In genomic region chr16:53091508-53092211, GRCh38 we compare ENCODE assay signal across 8 cellular contexts. TPM values are rescaled to one million over a fixed set of nuclear protein-coding genes. Genes with fewer than 3 reads are reported as not detected.
DNase-seq lines count a peak whose midpoint lies in the region; ATAC-seq and TF ChIP-seq lines count a peak whose summit lies in the region.

No MANE protein-coding gene starts in this region.

- no peak for TF ChIP-seq CTCF in HEK293 (tag by site-specific recombination; IDR thresholded peaks at IDR 0.05)
- TF ChIP-seq CTCF in heart left ventricle (IDR thresholded peaks at IDR 0.05) = no peak

- 35 to 47% (median 44%) methylated on average over 7 of the region's 7 CpGs for WGBS in heart left ventricle, 4 donors

- H3K4me3 ChIP-seq in HEK293 (ENCODE audit: low read depth, low read length) (no peak overlapping the region), heart left ventricle (peak overlapping the region in 3 of 12 donors; percentile 0 to 11 (median 7))

- H3K36me3 ChIP-seq in HEK293 (ENCODE audit: control insufficient read depth in 2 of 2, insufficient read depth in 1 of 2, low read length in 2 of 2) (no peaks in the 10 kb centered on the region), heart left ventricle (no peaks in the 10 kb centered on the region)

- POLR2A ChIA-PET in HEK293 (lab: Yijun Ruan, JAX) = interaction anchor here (1.1 to 1.2 kb wide), 2 partner anchors 8 to 47 kb away, joined by 3 to 4 read pairs; no protein-coding TSS in a partner anchor

- H3K27ac Mint-ChIP-seq in activated T-helper 17 cell treated with anti-CD3 and anti-CD28 coated beads, Interleukin-2, amount 50 U/mL, for 72 hours = no peak overlapping the region

- H3K4me1 ChIP-seq in HEK293 (ENCODE audit: control insufficient read depth, insufficient read depth, low read length) (peaks cover 14% of the 10 kb centered on the region), heart left ventricle (peaks cover 18 to 68% (median 57%) of the 10 kb centered on the region in 12 donors)

- no peaks in the 10 kb centered on the region for H3K27me3 ChIP-seq in heart left ventricle

- peaks cover 5% of the 10 kb centered on the region for H3K4me1 Mint-ChIP-seq in activated T-helper 17 cell treated with anti-CD3 and anti-CD28 coated beads, Interleukin-2, amount 50 U/mL, for 72 hours

- peak; percentile 87 for ATAC-seq in activated T-helper 17 cell treated with anti-CD3 and anti-CD28 coated beads, Interleukin-2, amount 50 U/mL, for 72 hours (replicated peaks)
- ATAC-seq in heart left ventricle = peak; percentile 24 to 54 (median 44)

- H3K9me3 Mint-ChIP-seq in activated T-helper 17 cell treated with anti-CD3 and anti-CD28 coated beads, Interleukin-2, amount 50 U/mL, for 72 hours = no peaks in the 10 kb centered on the region

- CTCF ChIA-PET in HEK293 (lab: Yijun Ruan, JAX) = no interaction called here

- H3K9me3 ChIP-seq in HEK293 (ENCODE audit: control insufficient read depth, insufficient read depth, low read depth, low read length) (no peaks in the 10 kb centered on the region), heart left ventricle (no peaks in the 10 kb centered on the region)

- H3K27ac ChIP-seq in HEK293 (ENCODE audit: extremely low read depth, low read depth, low read length) (no peak overlapping the region), heart left ventricle (peak overlapping the region; percentile 68 to 97 (median 88))

- no peaks in the 10 kb centered on the region for H3K27me3 Mint-ChIP-seq in activated T-helper 17 cell treated with anti-CD3 and anti-CD28 coated beads, Interleukin-2, amount 50 U/mL, for 72 hours

- intact Hi-C loops in heart left ventricle (cut with DNase I) (loop anchor here in 6 of 10 donors (1.0 to 5.0 kb wide), 6 partner anchors 8 to 41 kb away; no protein-coding TSS in a partner anchor), posterior cingulate gyrus (cut with DNase I) (loop anchor here (2.0 to 5.0 kb wide), 2 partner anchors 34 to 39 kb away; no protein-coding TSS in a partner anchor)

- no peak for TF ChIP-seq POLR2A in heart left ventricle (IDR thresholded peaks at IDR 0.05)

- H3K36me3 Mint-ChIP-seq in activated T-helper 17 cell treated with anti-CD3 and anti-CD28 coated beads, Interleukin-2, amount 50 U/mL, for 72 hours (ENCODE audit: low read depth) = no peaks in the 10 kb centered on the region

- DNase-seq in NCI-H2196 (lab: John Stamatoyannopoulos, UW; ENCODE audit: unreplicated experiment) (peak; percentile 9), NCI-H2196 treated with DMSO at 0.1 percent for 48 hours (lab: John Stamatoyannopoulos, UW; ENCODE audit: unreplicated experiment) (no peak), NCI-H1105 (lab: John Stamatoyannopoulos, UW) (peak; percentile 91), heart left ventricle (peak; percentile 73 to 85 (median 81)), posterior cingulate gyrus (peak; percentile 68 to 96 (median 74)), NK-92 (lab: John Stamatoyannopoulos, UW; ENCODE audit: unreplicated experiment) (no peak)

- no peak overlapping the region for H3K4me3 Mint-ChIP-seq in activated T-helper 17 cell treated with anti-CD3 and anti-CD28 coated beads, Interleukin-2, amount 50 U/mL, for 72 hours

TF ChIP-seq in HEK293, 187 proteins besides CTCF, POLR2A, EP300 and RAD21:
- TF ChIP-seq SALL2 (tag by site-specific recombination; IDR thresholded peaks at IDR 0.05; ENCODE audit: borderline replicate concordance) = no peak
- no peak for TF ChIP-seq ZNF292 (tag by site-specific recombination; IDR thresholded peaks at IDR 0.05; ENCODE audit: borderline replicate concordance, low read depth)
- TF ChIP-seq GLI4 (tag by site-specific recombination; IDR thresholded peaks at IDR 0.05) = no peak
- no peak for TF ChIP-seq BCL11B (tag by site-specific recombination; IDR thresholded peaks at IDR 0.05; ENCODE audit: low read depth)
- 0 out of 2 replicates have a peak, but pooled peaks have one; percentile 26 for TF ChIP-seq PRDM1 (tag by site-specific recombination; IDR thresholded peaks at IDR 0.05)
- no peak for TF ChIP-seq ZNF658 (tag by site-specific recombination; IDR thresholded peaks at IDR 0.05)
- no peak for TF ChIP-seq ZNF394 (tag by site-specific recombination; IDR thresholded peaks at IDR 0.05; ENCODE audit: borderline replicate concordance)
- TF ChIP-seq ZSCAN30 (tag by site-specific recombination; IDR thresholded peaks at IDR 0.05) = no peak
- no peak for TF ChIP-seq ZNF23 (tag by site-specific recombination; IDR thresholded peaks at IDR 0.05; ENCODE audit: borderline replicate concordance)
- peak; percentile 71 for TF ChIP-seq ZNF366 (tag by site-specific recombination; conservative IDR thresholded peaks at IDR 0.05)
- no peak for TF ChIP-seq ZNF692 (tag by site-specific recombination; IDR thresholded peaks at IDR 0.05)
- no peak for TF ChIP-seq ZNF362 (tag by site-specific recombination; IDR thresholded peaks at IDR 0.05)
- no peak for TF ChIP-seq ZNF768 (tag by site-specific recombination; IDR thresholded peaks at IDR 0.05)
- TF ChIP-seq ZBTB10 (tag by site-specific recombination; IDR thresholded peaks at IDR 0.05) = no peak
- no peak for TF ChIP-seq ZNF654 (tag by site-specific recombination; IDR thresholded peaks at IDR 0.05; ENCODE audit: low read depth)
- TF ChIP-seq ZNF398 (tag by site-specific recombination; IDR thresholded peaks at IDR 0.05) = peak; percentile 28; the same call in 1 of the 2 replicates
- TF ChIP-seq ZNF624 (tag by site-specific recombination; IDR thresholded peaks at IDR 0.05) = no peak
- TF ChIP-seq ZBTB17 (tag by site-specific recombination; IDR thresholded peaks at IDR 0.05) = peak; percentile 32; the same call in 1 of the 2 replicates
- no peak for TF ChIP-seq YY2 (tag by site-specific recombination; IDR thresholded peaks at IDR 0.05)
- no peak for TF ChIP-seq ZNF791 (tag by site-specific recombination; IDR thresholded peaks at IDR 0.05)
- peak; percentile 21; the same call in 1 of the 2 replicates for TF ChIP-seq GLIS1 (tag by site-specific recombination; IDR thresholded peaks at IDR 0.05)

RNA-seq across cellular contexts. Expression of gene CHD9, which starts 36.9 kb away (rescaled TPM):
- 10 to 100 TPM; 16.0 to 19.5 TPM for total RNA-seq in activated T-helper 17 cell treated with anti-CD3 and anti-CD28 coated beads, Interleukin-2, amount 50 U/mL, for 72 hours
- total RNA-seq in heart left ventricle = 10 to 100 TPM; 37.9 to 56.2 (median 44.1) TPM
- polyA plus RNA-seq in heart left ventricle = 10 to 100 TPM; 11.8 to 13.1 TPM

RNA-seq across cellular contexts. Expression of gene CHD9NB, which starts 39.0 kb away (rescaled TPM):
- 1 to 10 TPM; 1.4 to 2.0 TPM for total RNA-seq in activated T-helper 17 cell treated with anti-CD3 and anti-CD28 coated beads, Interleukin-2, amount 50 U/mL, for 72 hours
- total RNA-seq in heart left ventricle = 1 to 10 TPM in 1 of 9 donors, under 1 TPM in 7, not detected in 1; 0.39 to 2.3 (median 0.65) TPM
- polyA plus RNA-seq in heart left ventricle = under 1 TPM; 0.21 to 0.76 TPM

Comparison
In these comparisons a context has a peak if more than half of its experiments do, and no peak if none do; other contexts are left out.
1. DNase-seq: peak in NCI-H2196 (single experiment), NCI-H1105 (single experiment), heart left ventricle (5 of 5) and posterior cingulate gyrus (10 of 10); none in NCI-H2196 treated with DMSO at 0.1 percent for 48 hours (single experiment) and NK-92 (single experiment).